Comparison of ENCODE assay signal across 18 cellular contexts in the genomic region with DNA sequence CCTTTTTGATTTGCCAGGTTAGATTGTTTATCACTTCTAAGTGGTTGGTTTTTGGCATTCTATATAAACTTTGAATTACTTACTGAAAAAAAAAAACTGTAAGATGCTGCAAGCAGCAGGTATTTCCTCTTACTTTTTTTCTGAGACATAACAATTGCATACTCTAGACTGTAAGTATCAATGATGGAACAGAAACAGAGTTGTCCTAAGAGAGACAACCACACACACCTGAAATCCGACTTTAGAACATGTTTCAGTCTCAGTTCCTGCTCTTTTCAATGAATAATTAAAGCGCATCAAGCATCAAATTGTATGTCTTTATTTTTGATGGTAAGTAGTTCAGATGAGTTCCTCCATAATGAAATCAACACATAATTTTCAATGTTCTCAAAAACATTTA.
"Had no signal": no experiment of that assay in that cellular context is flagged by ENCODE, and none has a peak within 500 bp of the region (broad histone marks: within the 10 kb centered on the region; RNA-seq: fewer than 3 reads in every experiment).

No MANE protein-coding gene starts in this region.

- H3K27ac ChIP-seq: colonic mucosa, foreskin keratinocyte, parathyroid adenoma, prostate gland, right lobe of liver, suprapubic skin, thyroid gland, upper lobe of left lung, uterus had no signal

- ATAC-seq: foreskin keratinocyte; naive thymus-derived CD4-positive, alpha-beta T cell; right lobe of liver; stimulated activated naive CD8-positive, alpha-beta T cell treated with anti-CD3 and anti-CD28 coated beads, Interleukin-15, Interleukin-2, amounts not matched to agents 100 U/mL and 50 U/mL, for 24 hours had no signal

- H3K36me3 Mint-ChIP-seq: naive thymus-derived CD4-positive, alpha-beta T cell had no signal

- H3K9me3 ChIP-seq: colonic mucosa, prostate gland, right lobe of liver, suprapubic skin, thyroid gland, upper lobe of left lung, uterus had no signal

- H3K4me1 Mint-ChIP-seq: naive thymus-derived CD4-positive, alpha-beta T cell; nephron progenitor cell had no signal

- H2AFZ ChIP-seq: hepatocyte, parathyroid adenoma had no signal

- H3K9ac ChIP-seq: parathyroid adenoma had no signal

- H3K4me2 ChIP-seq: hepatocyte had no signal

- H3K4me1 ChIP-seq: colonic mucosa, foreskin keratinocyte, parathyroid adenoma, prostate gland, right lobe of liver, suprapubic skin, thyroid gland, upper lobe of left lung, uterus had no signal

- DNase-seq: colonic mucosa; dermis blood vessel endothelial cell; erythroblast; foreskin keratinocyte; kidney glomerular epithelial cell; naive thymus-derived CD4-positive, alpha-beta T cell; nephron progenitor cell; right lobe of liver; stimulated activated CD4-positive, alpha-beta T cell treated with anti-CD3 and anti-CD28 coated beads, Interleukin-4, amount 100 ng/mL, for 4 hours; stimulated activated naive CD8-positive, alpha-beta T cell treated with anti-CD3 and anti-CD28 coated beads, Interleukin-15, Interleukin-2, amounts not matched to agents 100 U/mL and 50 U/mL, for 24 hours; thyroid gland; upper lobe of left lung; uterus had no signal

- H3K27me3 Mint-ChIP-seq: naive thymus-derived CD4-positive, alpha-beta T cell had no signal

- H3K9me3 Mint-ChIP-seq: nephron progenitor cell had no signal

- H3K79me2 ChIP-seq: hepatocyte, parathyroid adenoma had no signal

- H3K27me3 ChIP-seq: colonic mucosa, foreskin keratinocyte, hepatocyte, right lobe of liver, suprapubic skin, thyroid gland, upper lobe of left lung, uterus had no signal

- H3K4me3 Mint-ChIP-seq: naive thymus-derived CD4-positive, alpha-beta T cell; nephron progenitor cell had no signal

- H3K27ac Mint-ChIP-seq: naive thymus-derived CD4-positive, alpha-beta T cell; nephron progenitor cell had no signal

- FAIRE-seq: endothelial cell of umbilical vein had no signal

- H3K36me3 ChIP-seq: colonic mucosa, prostate gland, right lobe of liver, suprapubic skin, thyroid gland, upper lobe of left lung, uterus had no signal

- H3K4me3 ChIP-seq: colonic mucosa, hepatocyte, prostate gland, right lobe of liver, suprapubic skin, thyroid gland, upper lobe of left lung, uterus had no signal
